Comparison of ENCODE assay signal across 8 cellular contexts in the genomic region with DNA sequence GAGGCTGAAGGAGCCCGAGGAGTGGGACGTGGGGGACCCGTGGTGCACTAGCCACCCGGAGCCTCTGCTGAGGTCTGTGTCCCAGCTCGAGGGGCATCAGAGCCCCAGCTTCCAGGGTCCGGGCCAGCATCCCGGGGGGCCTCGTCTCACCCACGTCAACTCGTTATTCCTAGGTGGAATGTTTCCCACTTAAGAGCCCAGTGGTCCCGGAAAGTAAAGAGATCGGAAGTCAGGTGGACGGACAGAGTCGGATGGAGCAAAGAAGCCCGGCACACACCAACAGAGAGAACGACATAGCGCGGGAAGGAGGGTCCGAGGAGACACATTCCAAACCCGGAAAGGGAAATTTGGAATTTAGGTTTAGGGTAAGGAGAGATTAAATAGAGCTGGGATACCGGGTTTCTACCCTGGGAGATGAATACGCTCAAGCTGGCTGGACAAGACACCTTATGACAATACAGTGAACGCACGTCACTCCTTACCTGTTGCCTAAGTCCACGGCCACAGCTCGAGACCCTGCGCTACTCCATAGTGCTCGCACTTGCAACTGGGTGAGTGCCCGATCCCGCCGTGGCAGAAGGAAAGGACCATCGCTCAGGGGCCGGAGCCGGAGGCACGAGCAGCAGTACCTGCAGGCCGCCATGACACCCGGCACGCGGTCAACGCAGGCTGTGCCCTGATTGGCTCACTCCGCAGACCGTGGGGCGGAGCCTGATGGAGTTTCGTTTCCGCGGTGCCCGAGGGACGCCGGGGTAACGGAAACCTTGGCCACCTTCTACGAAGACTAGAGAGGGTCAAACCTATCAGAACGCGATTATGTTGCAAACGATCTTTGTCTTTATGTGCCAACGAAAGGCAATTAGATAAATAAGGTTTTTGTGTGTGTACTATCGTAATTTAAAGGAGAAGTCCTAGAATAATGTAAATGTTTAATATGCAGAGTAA. TPM values are rescaled to one million over a fixed set of nuclear protein-coding genes. Genes with fewer than 3 reads are reported as not detected.
A peak's percentile ranks its signal among the peaks of the same experiment; 100 is the strongest.
DNase-seq lines count a peak whose midpoint lies in the region; ATAC-seq and TF ChIP-seq lines count a peak whose summit lies in the region.

A gene (minus strand): TSS at position 664 of the 945 bp plus-strand sequence. CDS start 21 bp downstream, at position 643.

- TF ChIP-seq POLR2A in gastroesophageal sphincter (IDR thresholded peaks at IDR 0.05) = peak; percentile 33 to 48

- no peaks in the 10 kb centered on the region for H3K27me3 ChIP-seq in gastroesophageal sphincter

- DNase-seq in GF-D8 (lab: John Stamatoyannopoulos, UW) (peak; percentile 85), HEK293T (ENCODE audit: extremely low spot score) (peak; percentile 97), MV-4-11 (lab: John Stamatoyannopoulos, UW) (peak; percentile 95), SK-MEL-5 (ENCODE audit: low read depth, low spot score) (peak; percentile 97), non-pigmented ciliary epithelial cell (ENCODE audit: low read depth) (peak; percentile 54), superior temporal gyrus (ENCODE audit: extremely low spot score) (peak; percentile 97)
- DNase-seq in activated naive CD4-positive, alpha-beta T cell treated with Interleukin-2 at 50 U/mL for 16 hours = peak; percentile 95

- H3K36me3 ChIP-seq in gastroesophageal sphincter = no peaks in the 10 kb centered on the region

- no peak for TF ChIP-seq CTCF in gastroesophageal sphincter (IDR thresholded peaks at IDR 0.05)

- peak within 1 kb of the TSS in 3 of 4 donors; percentile 49 to 74 (median 67) for H3K27ac ChIP-seq in gastroesophageal sphincter

- 0 to 1% methylated on average over 5 to 30 of the region's 56 CpGs for WGBS in gastroesophageal sphincter (ENCODE audit: low coverage in 1 of 2), 2 donors

- no peaks in the 10 kb centered on the region for H3K9me3 ChIP-seq in gastroesophageal sphincter

- ATAC-seq in gastroesophageal sphincter = peak; percentile 100

- peaks cover 0 to 16% (median 0%) of the 10 kb centered on the region in 3 donors for H3K4me1 ChIP-seq in gastroesophageal sphincter

- H3K4me3 ChIP-seq in gastroesophageal sphincter = peak within 1 kb of the TSS; percentile 70 to 73

- CTCF ChIA-PET in HEK293T (lab: Yijun Ruan, JAX) = no interaction called here

- no peak for TF ChIP-seq EP300 in gastroesophageal sphincter (IDR thresholded peaks at IDR 0.05)

- in situ Hi-C loops in SK-MEL-5 (cut with HindIII; ENCODE audit: low pct_unique_long_range_greater_than_20kb, low sequenced_read_pairs) = no loop called here

- POLR2A ChIA-PET in HEK293T (lab: Yijun Ruan, JAX) = no interaction called here

TF ChIP-seq in HEK293T, 16 proteins besides CTCF, POLR2A, EP300 and RAD21:
- TF ChIP-seq LEF1 (IDR thresholded peaks at IDR 0.05; ENCODE audit: borderline replicate concordance) (no peak), L3MBTL2 (conservative IDR thresholded peaks at IDR 0.05) (peak; percentile 98), TARDBP (IDR thresholded peaks at IDR 0.05) (no peak), ELF4 (IDR thresholded peaks at IDR 0.05) (peak; percentile 53)

RNA-seq across cellular contexts. Expression of the gene that starts here (rescaled TPM):
- total RNA-seq in SK-MEL-5 (2014; rRNA removed; shearing (Covaris generic)) = 60.7 and 63.1 TPM in 2 replicates
- 34.9 and 40.4 TPM in 2 replicates for polyA plus RNA-seq in SK-MEL-5 (2015; cell fraction: cytosol; rRNA removed)
- polyA plus RNA-seq in SK-MEL-5 (2015; cell fraction: nucleus; rRNA removed) = 63.6 and 83.9 TPM in 2 replicates
- 100 to 1,000 TPM in 1 of 4 donors, 10 to 100 TPM in 3; 14.9 to 113 (median 17.3) TPM for total RNA-seq in gastroesophageal sphincter

Comparison
In these comparisons a context has a peak if more than half of its experiments do, and no peak if none do; other contexts are left out.
1. Peak in every context shown above with its lines: DNase-seq, ATAC-seq, H3K4me3 ChIP-seq and H3K27ac ChIP-seq.